ENCODE assay signal across 32 cellular contexts in the genomic region with DNA sequence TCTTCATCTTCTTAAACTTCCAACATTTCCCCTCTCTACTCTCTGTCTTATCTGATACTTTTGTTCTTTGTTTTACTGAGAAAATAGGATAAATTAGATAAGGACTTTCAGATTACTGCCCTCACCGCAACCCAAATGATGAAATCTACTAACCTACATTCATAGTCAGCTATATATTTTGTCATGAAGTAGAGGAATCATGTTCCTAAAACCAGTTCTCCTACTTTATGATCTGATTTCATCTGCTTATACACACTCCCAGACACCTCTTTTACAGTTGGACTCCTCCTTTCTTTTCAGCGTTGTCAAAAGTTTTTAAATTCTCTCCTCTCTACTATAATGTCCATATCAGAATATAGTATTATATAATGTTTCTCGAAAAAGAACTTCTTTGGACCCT. TPM values are rescaled to one million over a fixed set of nuclear protein-coding genes. Genes with fewer than 3 reads are reported as not detected.
"Had no signal": no experiment of that assay in that cellular context is flagged by ENCODE, and none has a peak within 500 bp of the region (broad histone marks: within the 10 kb centered on the region; RNA-seq: fewer than 3 reads in every experiment).

No MANE protein-coding gene starts in this region.

- ATAC-seq: activated CD4-positive, alpha-beta T cell treated with anti-CD3 and anti-CD28 coated beads for 36 hours; activated CD4-positive, CD25-positive, alpha-beta regulatory T cell treated with anti-CD3 and anti-CD28 coated beads, Interleukin-2, amount 50 U/mL, for 24 hours; activated CD8-positive, alpha-beta memory T cell treated with anti-CD3 and anti-CD28 coated beads, Interleukin-2, amount 10 ng/mL, durations not matched to agents 7 days and 5 days; activated CD8-positive, alpha-beta T cell treated with anti-CD3 and anti-CD28 coated beads, Interleukin-2, amount 10 ng/mL, durations not matched to agents 7 days and 5 days; activated naive CD8-positive, alpha-beta T cell treated with anti-CD3 and anti-CD28 coated beads, Interleukin-2, amount 50 U/mL, for 24 hours; gastroesophageal sphincter; heart right ventricle; T-helper 17 cell had no signal

- H3K9me3 ChIP-seq: adrenal gland, breast epithelium, esophagus muscularis mucosa had no signal

- H3K27me3 ChIP-seq: adrenal gland, ascending aorta, breast epithelium, dorsolateral prefrontal cortex, esophagus muscularis mucosa, gastroesophageal sphincter, heart right ventricle had no signal

- H3K4me3 ChIP-seq: adrenal gland, ascending aorta, breast epithelium, coronary artery, dorsolateral prefrontal cortex, esophagus muscularis mucosa, gastroesophageal sphincter, heart right ventricle had no signal

- DNase-seq: activated B cell treated with CpG ODN at 0.5 μM for 24 hours; activated CD4-positive, alpha-beta memory T cell treated with anti-CD3 and anti-CD28 coated beads for 36 hours; activated CD4-positive, alpha-beta T cell treated with anti-CD3 and anti-CD28 coated beads for 36 hours; activated CD4-positive, alpha-beta T cell treated with anti-CD3 and anti-CD28 coated beads, Interleukin-2, amount 10 ng/mL, durations not matched to agents 24 days and 14 days; activated CD8-positive, alpha-beta memory T cell treated with anti-CD3 and anti-CD28 coated beads, Interleukin-2, amount 10 ng/mL, durations not matched to agents 7 days and 5 days; activated CD8-positive, alpha-beta memory T cell treated with anti-CD3 and anti-CD28 coated beads, Interleukin-2, amount 50 U/mL, for 4 hours; activated CD8-positive, alpha-beta T cell treated with anti-CD3 and anti-CD28 coated beads, Interleukin-2, amount 10 ng/mL, durations not matched to agents 7 days and 5 days; activated effector memory CD4-positive, alpha-beta T cell treated with anti-CD3 and anti-CD28 coated beads, Interleukin-2, amount 50 U/mL, for 16 hours; activated naive CD4-positive, alpha-beta T cell treated with anti-CD3 and anti-CD28 coated beads for 36 hours; activated naive CD8-positive, alpha-beta T cell treated with anti-CD3 and anti-CD28 coated beads for 36 hours; activated naive CD8-positive, alpha-beta T cell treated with anti-CD3 and anti-CD28 coated beads, Interleukin-2, amount 50 U/mL, for 24 hours; activated T-cell treated with anti-CD3 and anti-CD28 coated beads, Interleukin-2, amount 50 U/mL, for 1 hour; activated T-cell treated with anti-CD3 and anti-CD28 coated beads, Interleukin-2, amount 50 U/mL, for 48 hours; adrenal gland; dorsolateral prefrontal cortex; effector memory CD4-positive, alpha-beta T cell; endodermal cell; erythroblast; foreskin melanocyte; heart right ventricle; T-helper 1 cell; T-helper 17 cell; T1000; WERI-Rb-1 had no signal

- H3K36me3 ChIP-seq: adrenal gland, ascending aorta, breast epithelium, esophagus muscularis mucosa, gastroesophageal sphincter, heart right ventricle, WERI-Rb-1 had no signal

- H3K27ac ChIP-seq: adrenal gland, ascending aorta, breast epithelium, coronary artery, dorsolateral prefrontal cortex, esophagus muscularis mucosa, gastroesophageal sphincter, heart right ventricle, WERI-Rb-1 had no signal

- H3K4me1 ChIP-seq: ascending aorta, breast epithelium, esophagus muscularis mucosa, gastroesophageal sphincter, heart right ventricle had no signal

RNA-seq across cellular contexts. Expression of a gene that starts 29.7 kb away (rescaled TPM):
- total RNA-seq: activated B cell treated with CpG ODN at 0.5 μM for 24 hours; activated CD4-positive, alpha-beta memory T cell treated with anti-CD3 and anti-CD28 coated beads for 36 hours; activated CD4-positive, alpha-beta T cell treated with anti-CD3 and anti-CD28 coated beads for 36 hours; activated CD4-positive, alpha-beta T cell treated with anti-CD3 and anti-CD28 coated beads, Interleukin-2, amount 10 ng/mL, durations not matched to agents 24 days and 14 days; activated CD8-positive, alpha-beta memory T cell treated with anti-CD3 and anti-CD28 coated beads for 36 hours; activated CD8-positive, alpha-beta memory T cell treated with anti-CD3 and anti-CD28 coated beads, Interleukin-2, amount 10 ng/mL, durations not matched to agents 7 days and 5 days; activated CD8-positive, alpha-beta T cell treated with anti-CD3 and anti-CD28 coated beads, Interleukin-2, amount 10 ng/mL, durations not matched to agents 7 days and 5 days; activated naive CD4-positive, alpha-beta T cell treated with anti-CD3 and anti-CD28 coated beads for 36 hours; activated naive CD8-positive, alpha-beta T cell treated with anti-CD3 and anti-CD28 coated beads for 36 hours; activated T-helper 2 cell treated with anti-CD3 and anti-CD28 coated beads, Interferon-gamma antibody, Interleukin-2, Interleukin-4, amounts not matched to agents 10 μg/mL and 5 μg/mL and 100 μg/mL, durations not matched to agents 14 hours and 24 hours and 36 hours; ascending aorta; T-helper 17 cell had no signal
